8 cellular contexts compared by ENCODE assay signal in the genomic region with DNA sequence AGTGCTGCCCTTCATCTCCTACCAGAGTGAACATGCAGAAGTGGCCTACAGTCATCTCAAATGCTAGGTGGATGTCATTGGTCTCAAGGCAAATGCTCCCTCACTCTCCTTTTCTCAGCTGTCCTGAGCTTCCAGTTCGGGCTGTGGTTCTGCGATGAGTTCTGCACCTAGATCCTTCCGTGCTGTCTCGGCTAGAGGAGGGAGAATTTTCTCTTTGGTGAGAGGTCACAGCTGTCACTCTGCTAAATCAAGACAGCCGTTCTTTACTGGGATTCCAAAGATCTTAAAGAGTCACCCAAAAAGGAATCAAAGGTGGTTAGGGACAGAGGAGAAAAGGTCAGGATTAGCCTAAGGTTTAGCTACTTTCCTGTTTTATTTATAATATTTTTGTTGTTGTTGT. TPM values are rescaled to one million over a fixed set of nuclear protein-coding genes. Genes with fewer than 3 reads are reported as not detected.
A peak's percentile ranks its signal among the peaks of the same experiment; 100 is the strongest.
DNase-seq lines count a peak whose midpoint lies in the region; ATAC-seq, FAIRE-seq and TF ChIP-seq lines count a peak whose summit lies in the region.

No MANE protein-coding gene starts in this region.

- H3K9me2 ChIP-seq in PC-3 (replicated peaks; ENCODE audit: low read length) = no peaks in the 10 kb centered on the region

- no peaks in the 10 kb centered on the region for H3F3A ChIP-seq in PC-3 (ENCODE audit: low read length, unreplicated experiment)

- no peak overlapping the region for H2AFZ ChIP-seq in PC-3 (ENCODE audit: low read length)

- peak overlapping the region; percentile 97 for H3K4me3 ChIP-seq in PC-3 (ENCODE audit: low read length)
- peak overlapping the region; percentile 85 for H3K4me3 ChIP-seq in endocrine pancreas (ENCODE audit: control insufficient read depth, insufficient read depth, low read length)
- peak overlapping the region; percentile 86 for H3K4me3 ChIP-seq in psoas muscle
- peak overlapping the region in 2 of 4 donors; percentile 92 to 96 for H3K4me3 ChIP-seq in esophagus squamous epithelium

- POLR2A ChIA-PET in PC-3 (lab: Charles Lee; ENCODE audit: unreplicated experiment) = interaction anchor here (0.5 to 0.6 kb wide), 4 partner anchors 21 to 1216 kb away, joined by 3 to 7 read pairs (median 4); no protein-coding TSS in a partner anchor

- BruUV-seq in PC-3 (replicated peaks; lab: Mats Ljungman, UMichigan) = no TSS peak

- no peak for DNase-seq in GM12891 (ENCODE audit: insufficient read length, low spot score)
- peak; percentile 13 for DNase-seq in PC-3
- DNase-seq in psoas muscle = no peak
- DNase-seq in caudate nucleus (lab: John Stamatoyannopoulos, UW) = no peak
- no peak for DNase-seq in NOMO-1 treated with dmso at 0.1 percent for 144 hours (lab: John Stamatoyannopoulos, UW; ENCODE audit: unreplicated experiment)
- DNase-seq in esophagus squamous epithelium (lab: John Stamatoyannopoulos, UW) = no peak
- no peak for DNase-seq in NCI-H1930 (lab: John Stamatoyannopoulos, UW)

- H3K27ac ChIP-seq in PC-3 (ENCODE audit: low read length) = peak overlapping the region; percentile 9
- H3K27ac ChIP-seq in psoas muscle = peak overlapping the region; percentile 93
- no peak overlapping the region for H3K27ac ChIP-seq in caudate nucleus (ENCODE audit: low read depth, low read length)
- no peak overlapping the region for H3K27ac ChIP-seq in esophagus squamous epithelium

- no peaks in the 10 kb centered on the region for H3K27me3 ChIP-seq in PC-3 (ENCODE audit: low read length)
- H3K27me3 ChIP-seq in endocrine pancreas (ENCODE audit: control insufficient read depth, insufficient read depth, low read length) = no peaks in the 10 kb centered on the region
- no peaks in the 10 kb centered on the region for H3K27me3 ChIP-seq in psoas muscle (ENCODE audit: insufficient read depth in 3 of 3, low read length in 2 of 3)
- no peaks in the 10 kb centered on the region for H3K27me3 ChIP-seq in esophagus squamous epithelium

- WGBS in psoas muscle, 3 donors = 8 to 17% (median 9%) methylated on average over 5 of the region's 5 CpGs
- 24 to 38% methylated on average over 5 of the region's 5 CpGs for WGBS in esophagus squamous epithelium, 2 donors

- H3K4me1 ChIP-seq in PC-3 (ENCODE audit: insufficient read depth, low read length) (peaks cover 27% of the 10 kb centered on the region), endocrine pancreas (ENCODE audit: control insufficient read depth, insufficient read depth, low read length) (peaks cover 14% of the 10 kb centered on the region), psoas muscle (peaks cover 49% of the 10 kb centered on the region), esophagus squamous epithelium (peaks cover 15 to 62% (median 24%) of the 10 kb centered on the region in 3 donors)

- ATAC-seq in PC-3 (no peak), psoas muscle (no peak)

- H3K36me3 ChIP-seq in PC-3 (ENCODE audit: low read depth, low read length) (peaks cover 29% of the 10 kb centered on the region), endocrine pancreas (ENCODE audit: control insufficient read depth, insufficient read depth, low read length) (no peaks in the 10 kb centered on the region), psoas muscle (ENCODE audit: insufficient read depth in 1 of 2, low read depth in 1 of 2) (peaks cover 0 to 12% of the 10 kb centered on the region in 2 donors), esophagus squamous epithelium (peaks cover 0 to 32% (median 5%) of the 10 kb centered on the region in 3 donors)

- CTCF ChIA-PET in PC-3 (lab: Charles Lee) = no interaction called here

- peak overlapping the region; percentile 94 for H3K4me2 ChIP-seq in PC-3 (ENCODE audit: low read length)

- no peaks in the 10 kb centered on the region for H3K9me3 ChIP-seq in PC-3 (ENCODE audit: low read length)
- no peaks in the 10 kb centered on the region for H3K9me3 ChIP-seq in endocrine pancreas (ENCODE audit: control insufficient read depth, low read length)
- no peaks in the 10 kb centered on the region for H3K9me3 ChIP-seq in psoas muscle
- H3K9me3 ChIP-seq in esophagus squamous epithelium = no peaks in the 10 kb centered on the region

- peaks cover 75% of the 10 kb centered on the region for H3K79me2 ChIP-seq in PC-3 (ENCODE audit: low read length)

- TF ChIP-seq CTCF in PC-3 (conservative IDR thresholded peaks at IDR 0.05; ENCODE audit: low read depth, low read length) (no peak), psoas muscle (IDR thresholded peaks at IDR 0.05) (no peak), esophagus squamous epithelium (IDR thresholded peaks at IDR 0.05) (no peak)

- FAIRE-seq in GM12891 (lab: Jason Lieb, UNC) = peak; percentile 59

- H4K20me1 ChIP-seq in PC-3 (ENCODE audit: low read length) = peaks cover 48% of the 10 kb centered on the region

- TF ChIP-seq POLR2A in GM12891 (IDR thresholded peaks at IDR 0.05; ENCODE audit: low read depth, low read length) (no peak), esophagus squamous epithelium (IDR thresholded peaks at IDR 0.05) (no peak)

- H3K9ac ChIP-seq in PC-3 (ENCODE audit: low read length) (peak overlapping the region; percentile 93), endocrine pancreas (ENCODE audit: control insufficient read depth, insufficient read depth, low read length) (peak overlapping the region; percentile 43)

- intact Hi-C loops in PC-3 (cut with micrococcal nuclease) (no loop called here), psoas muscle (cut with DNase I) (no loop called here), esophagus squamous epithelium (cut with DNase I) (no loop called here)

TF ChIP-seq in GM12891, 5 proteins besides CTCF, POLR2A, EP300 and RAD21:
- TF ChIP-seq SPI1 (IDR thresholded peaks at IDR 0.05; ENCODE audit: low read depth, low read length) (no peak), PAX5 (IDR thresholded peaks at IDR 0.05; ENCODE audit: insufficient read depth, low read length, severe bottlenecking) (no peak), POLR2AphosphoS5 (IDR thresholded peaks at IDR 0.05; ENCODE audit: low read depth, low read length) (no peak), TAF1 (IDR thresholded peaks at IDR 0.05; ENCODE audit: low read depth, low read length) (no peak), POU2F2 (IDR thresholded peaks at IDR 0.05; ENCODE audit: low read depth, low read length) (no peak)

RNA-seq across cellular contexts. Expression of a gene that starts 2.9 kb away (rescaled TPM):
- polyA plus RNA-seq in GM12891 (2012; ENCODE audit: low read depth, missing spikeins) = 16.3 TPM
- total RNA-seq in PC-3 (2014; rRNA removed) (92.2 and 114 TPM in 2 replicates), psoas muscle (10 to 100 TPM; 26.5 to 53.3 (median 41.3) TPM), esophagus squamous epithelium (10 to 100 TPM; 66.0 to 75.6 (median 69.9) TPM)
- polyA plus RNA-seq in psoas muscle = 10 to 100 TPM; 38.0 to 73.9 (median 56.4) TPM

RNA-seq across cellular contexts. Expression of a gene that starts 17.4 kb away (rescaled TPM):
- polyA plus RNA-seq in GM12891 (2012; ENCODE audit: low read depth, missing spikeins) = 0.04 TPM
- total RNA-seq in PC-3 (2014; rRNA removed) (0.11 and 0.23 TPM in 2 replicates), psoas muscle (10 to 100 TPM in 1 of 4 donors, 1 to 10 TPM in 3; 1.2 to 23.4 (median 2.2) TPM), esophagus squamous epithelium (1 to 10 TPM in 2 of 4 donors, under 1 TPM in 2; 0.49 to 1.9 (median 1.0) TPM)
- 100 to 1,000 TPM in 1 of 3 donors, 10 to 100 TPM in 1, under 1 TPM in 1; 0.09 to 143 (median 30.0) TPM for polyA plus RNA-seq in psoas muscle

Comparison
In these comparisons a context has a peak if more than half of its experiments do, and no peak if none do; other contexts are left out.
1. H3K27ac ChIP-seq: peak in PC-3 (single experiment) and psoas muscle (single experiment); none in caudate nucleus (single experiment) and esophagus squamous epithelium (0 of 4).